ENCODE assay signal across 18 cellular contexts in the genomic region with DNA sequence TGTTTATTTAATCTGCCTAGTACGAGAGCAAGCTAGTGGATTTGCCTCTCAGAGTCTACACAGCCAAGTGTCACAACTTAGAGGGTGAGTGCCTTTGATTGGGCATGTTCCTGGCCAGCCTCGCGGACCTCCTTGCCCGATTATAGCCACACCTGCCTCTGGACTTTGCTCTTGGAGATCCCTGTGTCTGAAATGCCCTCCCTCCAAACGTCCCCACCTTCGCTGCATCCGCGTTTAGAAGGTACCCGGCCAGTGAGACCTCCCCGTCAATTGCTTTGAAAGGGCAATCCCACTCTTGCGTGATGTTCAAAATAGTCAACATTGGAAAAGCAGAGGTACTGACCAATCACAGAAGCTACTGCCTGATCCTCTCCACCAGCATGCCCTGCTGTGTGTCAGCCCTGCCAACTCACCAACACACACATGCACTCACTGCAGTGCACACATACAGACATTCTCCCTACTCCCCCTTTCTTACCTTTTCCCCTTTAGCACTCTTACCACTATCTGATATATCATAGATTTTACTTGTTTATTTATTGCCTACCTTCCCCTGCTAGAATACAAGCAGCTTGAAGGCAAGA. TPM values are rescaled to one million over a fixed set of nuclear protein-coding genes. Genes with fewer than 3 reads are reported as not detected.
"Had no signal": no experiment of that assay in that cellular context is flagged by ENCODE, and none has a peak within 500 bp of the region (broad histone marks: within the 10 kb centered on the region; RNA-seq: fewer than 3 reads in every experiment).

No MANE protein-coding gene starts in this region.

- H3K9me3 Mint-ChIP-seq: effector memory CD8-positive, alpha-beta T cell had no signal

- H3K27me3 Mint-ChIP-seq: activated naive CD4-positive, alpha-beta T cell treated with anti-CD3 and anti-CD28 coated beads, Interleukin-2, amount 50 U/mL, for 24 hours; memory B cell had no signal

- DNase-seq: activated CD4-positive, alpha-beta T cell treated with anti-CD3 and anti-CD28 coated beads for 1 hour; activated gamma-delta T cell; body of pancreas; effector memory CD8-positive, alpha-beta T cell; glutamatergic neuron; immature natural killer cell; left ventricle myocardium superior; retina; stimulated activated CD4-positive, alpha-beta T cell treated with anti-CD3 and anti-CD28 coated beads, Interleukin-2, amount 100 ng/mL, for 48 hours; T-helper 9 cell; upper lobe of left lung had no signal

- H3K27ac Mint-ChIP-seq: activated naive CD4-positive, alpha-beta T cell treated with anti-CD3 and anti-CD28 coated beads, Interleukin-2, amount 50 U/mL, for 24 hours; activated T-helper 1 cell treated with anti-CD3 and anti-CD28 coated beads, Interleukin-12 subunit alpha, Interleukin-12 subunit beta, Interleukin-2, Interleukin-4 antibody, amounts not matched to agents 30 ng/mL and 10 ng/mL and 1 ng/mL, durations not matched to agents 14 hours and 24 hours and 36 hours; effector memory CD8-positive, alpha-beta T cell; immature natural killer cell; memory B cell; naive thymus-derived CD4-positive, alpha-beta T cell; progenitor cell of endocrine pancreas had no signal

- H3K4me3 Mint-ChIP-seq: activated naive CD4-positive, alpha-beta T cell treated with anti-CD3 and anti-CD28 coated beads, Interleukin-2, amount 50 U/mL, for 24 hours; activated T-helper 1 cell treated with anti-CD3 and anti-CD28 coated beads, Interleukin-12 subunit alpha, Interleukin-12 subunit beta, Interleukin-2, Interleukin-4 antibody, amounts not matched to agents 30 ng/mL and 10 ng/mL and 1 ng/mL, durations not matched to agents 14 hours and 24 hours and 36 hours; effector memory CD8-positive, alpha-beta T cell; immature natural killer cell; memory B cell; naive thymus-derived CD4-positive, alpha-beta T cell; neural progenitor cell had no signal

- ATAC-seq: body of pancreas; effector memory CD8-positive, alpha-beta T cell had no signal

RNA-seq across cellular contexts. Expression of a gene that starts 6.5 kb away (rescaled TPM):
- total RNA-seq: dermis microvascular lymphatic vessel endothelial cell had no signal
